Comparison of ENCODE assay signal across 8 cellular contexts in the genomic region with DNA sequence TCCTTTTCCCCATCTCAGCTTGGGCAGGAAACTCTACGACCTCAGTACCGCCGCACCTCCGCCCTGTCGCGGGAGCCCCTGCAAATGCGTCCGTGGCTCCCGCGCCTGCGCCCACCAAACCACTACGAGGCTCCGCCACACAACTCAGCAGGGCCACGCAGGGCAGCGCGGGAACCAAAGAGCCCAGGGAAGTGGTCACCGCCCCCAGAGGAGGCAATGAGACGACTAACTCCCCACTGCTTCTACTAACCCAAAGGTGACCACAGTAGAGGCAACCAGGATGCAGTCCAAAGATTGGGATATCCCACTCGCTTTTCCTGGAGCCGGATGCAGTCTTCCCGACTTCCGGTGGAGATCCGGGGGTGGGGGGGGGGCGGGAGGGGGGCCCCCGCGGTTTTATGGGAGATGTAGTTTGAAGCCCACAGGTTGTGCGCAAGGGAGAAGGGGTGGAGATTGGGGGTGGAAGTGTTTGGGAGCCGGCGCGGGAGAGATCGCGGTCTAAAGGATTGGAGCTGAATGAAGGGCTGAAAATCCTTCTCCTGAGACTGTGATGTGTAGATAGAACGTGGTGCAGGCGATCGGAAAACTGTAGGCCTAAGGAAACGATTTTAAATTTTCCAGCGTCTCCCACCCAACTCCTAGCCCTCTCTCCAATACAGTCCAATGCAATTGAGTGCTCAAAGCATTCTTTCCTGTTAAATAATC. TPM values are rescaled to one million over a fixed set of nuclear protein-coding genes. Genes with fewer than 3 reads are reported as not detected.
A peak's percentile ranks its signal among the peaks of the same experiment; 100 is the strongest.
DNase-seq lines count a peak whose midpoint lies in the region; ATAC-seq and TF ChIP-seq lines count a peak whose summit lies in the region.

A gene (minus strand): TSS at position 337 of the 705 bp plus-strand sequence. CDS start 2,541 bp downstream, outside the sequence.

- intact Hi-C loops in tibial artery (cut with DNase I; ENCODE audit: low total_unique reads) = no loop called here

- H3K27me3 ChIP-seq in tibial artery = no peaks in the 10 kb centered on the region

- no peak for TF ChIP-seq RAD21 in Ishikawa (IDR thresholded peaks at IDR 0.05; ENCODE audit: low read depth)

- H3K4me1 ChIP-seq in tibial artery = peaks cover 0 to 7% (median 5%) of the 10 kb centered on the region in 4 donors

- ATAC-seq in GM21619 (IDR thresholded peaks at IDR 0.05; ENCODE audit: unreplicated experiment) = peak; percentile 93

- peaks cover 2% of the 10 kb centered on the region for H3K36me3 Mint-ChIP-seq in activated naive CD8-positive, alpha-beta T cell treated with anti-CD3 and anti-CD28 coated beads for 36 hours
- no peaks in the 10 kb centered on the region for H3K36me3 Mint-ChIP-seq in glutamatergic neuron (ENCODE audit: unreplicated experiment)

- H3K4me3 ChIP-seq in tibial artery = peak within 1 kb of the TSS; percentile 62 to 66

- H3K4me3 Mint-ChIP-seq in activated naive CD8-positive, alpha-beta T cell treated with anti-CD3 and anti-CD28 coated beads for 36 hours = peak within 1 kb of the TSS; percentile 89
- H3K4me3 Mint-ChIP-seq in glutamatergic neuron (ENCODE audit: unreplicated experiment) = peak within 1 kb of the TSS; percentile 97

- H3K27me3 Mint-ChIP-seq in activated naive CD8-positive, alpha-beta T cell treated with anti-CD3 and anti-CD28 coated beads for 36 hours = no peaks in the 10 kb centered on the region
- no peaks in the 10 kb centered on the region for H3K27me3 Mint-ChIP-seq in glutamatergic neuron (ENCODE audit: unreplicated experiment)

- peaks cover 10% of the 10 kb centered on the region for H3K4me1 Mint-ChIP-seq in activated naive CD8-positive, alpha-beta T cell treated with anti-CD3 and anti-CD28 coated beads for 36 hours
- peaks cover 5% of the 10 kb centered on the region for H3K4me1 Mint-ChIP-seq in glutamatergic neuron (ENCODE audit: low read depth, unreplicated experiment)

- peak within 1 kb of the TSS; percentile 80 for H3K27ac ChIP-seq in tibial artery

- peak within 1 kb of the TSS; percentile 83 for H3K27ac Mint-ChIP-seq in activated naive CD8-positive, alpha-beta T cell treated with anti-CD3 and anti-CD28 coated beads for 36 hours
- H3K27ac Mint-ChIP-seq in glutamatergic neuron (ENCODE audit: unreplicated experiment) = peak within 1 kb of the TSS; percentile 72

- DNase-seq in DMS79 (lab: John Stamatoyannopoulos, UW) = peak; percentile 41
- peak; percentile 95 to 96 for DNase-seq in SHP77 (lab: John Stamatoyannopoulos, UW)
- DNase-seq in activated naive CD8-positive, alpha-beta T cell treated with anti-CD3 and anti-CD28 coated beads for 36 hours = peak; percentile 79
- peak; percentile 80 for DNase-seq in glutamatergic neuron
- peak; percentile 81 for DNase-seq in occipital lobe (lab: John Stamatoyannopoulos, UW)
- DNase-seq in tibial artery = peak; percentile 58 to 83

- no peaks in the 10 kb centered on the region for H3K9me3 Mint-ChIP-seq in activated naive CD8-positive, alpha-beta T cell treated with anti-CD3 and anti-CD28 coated beads for 36 hours
- H3K9me3 Mint-ChIP-seq in glutamatergic neuron (ENCODE audit: unreplicated experiment) = no peaks in the 10 kb centered on the region

- TF ChIP-seq CTCF in glutamatergic neuron (IDR thresholded peaks at IDR 0.05; ENCODE audit: partially characterized antibody, unreplicated experiment) (no peak), tibial artery (IDR thresholded peaks at IDR 0.05) (no peak)

- TF ChIP-seq EP300 in Ishikawa (IDR thresholded peaks at IDR 0.05; ENCODE audit: borderline replicate concordance) = no peak

- no peaks in the 10 kb centered on the region for H3K9me3 ChIP-seq in tibial artery

- H3K36me3 ChIP-seq in tibial artery = no peaks in the 10 kb centered on the region

TF ChIP-seq in Ishikawa, 13 proteins besides CTCF, POLR2A, EP300 and RAD21:
- TF ChIP-seq CREB1 (IDR thresholded peaks at IDR 0.05; ENCODE audit: low read depth) = no peak
- TF ChIP-seq, protein P1, sequence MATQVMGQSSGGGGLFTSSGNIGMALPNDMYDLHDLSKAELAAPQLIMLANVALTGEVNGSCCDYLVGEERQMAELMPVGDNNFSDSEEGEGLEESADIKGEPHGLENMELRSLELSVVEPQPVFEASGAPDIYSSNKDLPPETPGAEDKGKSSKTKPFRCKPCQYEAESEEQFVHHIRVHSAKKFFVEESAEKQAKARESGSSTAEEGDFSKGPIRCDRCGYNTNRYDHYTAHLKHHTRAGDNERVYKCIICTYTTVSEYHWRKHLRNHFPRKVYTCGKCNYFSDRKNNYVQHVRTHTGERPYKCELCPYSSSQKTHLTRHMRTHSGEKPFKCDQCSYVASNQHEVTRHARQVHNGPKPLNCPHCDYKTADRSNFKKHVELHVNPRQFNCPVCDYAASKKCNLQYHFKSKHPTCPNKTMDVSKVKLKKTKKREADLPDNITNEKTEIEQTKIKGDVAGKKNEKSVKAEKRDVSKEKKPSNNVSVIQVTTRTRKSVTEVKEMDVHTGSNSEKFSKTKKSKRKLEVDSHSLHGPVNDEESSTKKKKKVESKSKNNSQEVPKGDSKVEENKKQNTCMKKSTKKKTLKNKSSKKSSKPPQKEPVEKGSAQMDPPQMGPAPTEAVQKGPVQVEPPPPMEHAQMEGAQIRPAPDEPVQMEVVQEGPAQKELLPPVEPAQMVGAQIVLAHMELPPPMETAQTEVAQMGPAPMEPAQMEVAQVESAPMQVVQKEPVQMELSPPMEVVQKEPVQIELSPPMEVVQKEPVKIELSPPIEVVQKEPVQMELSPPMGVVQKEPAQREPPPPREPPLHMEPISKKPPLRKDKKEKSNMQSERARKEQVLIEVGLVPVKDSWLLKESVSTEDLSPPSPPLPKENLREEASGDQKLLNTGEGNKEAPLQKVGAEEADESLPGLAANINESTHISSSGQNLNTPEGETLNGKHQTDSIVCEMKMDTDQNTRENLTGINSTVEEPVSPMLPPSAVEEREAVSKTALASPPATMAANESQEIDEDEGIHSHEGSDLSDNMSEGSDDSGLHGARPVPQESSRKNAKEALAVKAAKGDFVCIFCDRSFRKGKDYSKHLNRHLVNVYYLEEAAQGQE (IDR thresholded peaks at IDR 0.05; ENCODE audit: low read depth) = no peak
- no peak for TF ChIP-seq TCF12 (IDR thresholded peaks at IDR 0.05; ENCODE audit: low read depth)
- peak; percentile 37; the same call in 1 of the 2 replicates for TF ChIP-seq ZBTB7A (IDR thresholded peaks at IDR 0.05; ENCODE audit: low read depth)
- TF ChIP-seq, protein P2, sequence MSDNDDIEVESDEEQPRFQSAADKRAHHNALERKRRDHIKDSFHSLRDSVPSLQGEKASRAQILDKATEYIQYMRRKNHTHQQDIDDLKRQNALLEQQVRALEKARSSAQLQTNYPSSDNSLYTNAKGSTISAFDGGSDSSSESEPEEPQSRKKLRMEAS (IDR thresholded peaks at IDR 0.05) = peak; percentile 53; the same call in 1 of the 2 replicates
- TF ChIP-seq NFIC (IDR thresholded peaks at IDR 0.05) = no peak
- TF ChIP-seq TAF1 (IDR thresholded peaks at IDR 0.05; ENCODE audit: low read depth) = peak; percentile 65
- TF ChIP-seq CEBPB (IDR thresholded peaks at IDR 0.05) = no peak
- no peak for TF ChIP-seq TEAD4 (IDR thresholded peaks at IDR 0.05)
- TF ChIP-seq FOXM1 (IDR thresholded peaks at IDR 0.05; ENCODE audit: borderline replicate concordance, low read depth) = no peak
- no peak for TF ChIP-seq EGR1 (IDR thresholded peaks at IDR 0.05)
- TF ChIP-seq, protein P3, sequence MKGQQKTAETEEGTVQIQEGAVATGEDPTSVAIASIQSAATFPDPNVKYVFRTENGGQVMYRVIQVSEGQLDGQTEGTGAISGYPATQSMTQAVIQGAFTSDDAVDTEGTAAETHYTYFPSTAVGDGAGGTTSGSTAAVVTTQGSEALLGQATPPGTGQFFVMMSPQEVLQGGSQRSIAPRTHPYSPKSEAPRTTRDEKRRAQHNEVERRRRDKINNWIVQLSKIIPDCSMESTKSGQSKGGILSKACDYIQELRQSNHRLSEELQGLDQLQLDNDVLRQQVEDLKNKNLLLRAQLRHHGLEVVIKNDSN (IDR thresholded peaks at IDR 0.05) = peak; percentile 8; the same call in 1 of the 2 replicates
- TF ChIP-seq YY1 (IDR thresholded peaks at IDR 0.05; ENCODE audit: low read depth) = no peak

RNA-seq across cellular contexts. Expression of the gene that starts here (rescaled TPM):
- total RNA-seq in activated naive CD8-positive, alpha-beta T cell treated with anti-CD3 and anti-CD28 coated beads for 36 hours = 1 to 10 TPM; 5.3 to 5.5 TPM
- total RNA-seq in glutamatergic neuron (ENCODE audit: unreplicated experiment) (10.9 TPM), occipital lobe (34.8 TPM)

Comparison
In these comparisons a context has a peak if more than half of its experiments do, and no peak if none do; other contexts are left out.
1. Peak in every context shown above with its lines: DNase-seq, ATAC-seq, H3K4me3 ChIP-seq and H3K27ac ChIP-seq.
2. DNase-seq: peak in every context shown above with its lines; median percentile 96 in SHP77; 81 in occipital lobe; 80 in glutamatergic neuron; 79 in activated naive CD8-positive, alpha-beta T cell treated with anti-CD3 and anti-CD28 coated beads for 36 hours; 70 in tibial artery; 41 in DMS79.